8 cellular contexts compared by ENCODE assay signal in genomic region chr1:108559215-108560142, GRCh38. TPM values are rescaled to one million over a fixed set of nuclear protein-coding genes. Genes with fewer than 3 reads are reported as not detected.
DNase-seq lines count a peak whose midpoint lies in the region; ATAC-seq and TF ChIP-seq lines count a peak whose summit lies in the region.

TSS of gene EEIG2 (plus strand) at chr1:108560100. CDS start at chr1:108560429, 329 bp downstream.

- no peak for TF ChIP-seq CTCF in lower leg skin (IDR thresholded peaks at IDR 0.05)

- peak within 1 kb of the TSS; percentile 72 for H3K4me3 ChIP-seq in lower leg skin (ENCODE audit: low read depth, poor library complexity, severe bottlenecking)

- H3K4me3 Mint-ChIP-seq in activated CD4-positive, alpha-beta T cell treated with anti-CD3 and anti-CD28 coated beads, Interleukin-2, amount 10 ng/mL, durations not matched to agents 24 days and 14 days = peak within 1 kb of the TSS; percentile 93
- H3K4me3 Mint-ChIP-seq in dendritic cell treated with granulocyte-macrophage colony-stimulating factor and Interleukin-4, amounts not matched to agents 40 ng/mL and 50 ng/mL, for 4 days = peak within 1 kb of the TSS; percentile 97

- H3K9me3 Mint-ChIP-seq in activated CD4-positive, alpha-beta T cell treated with anti-CD3 and anti-CD28 coated beads, Interleukin-2, amount 10 ng/mL, durations not matched to agents 24 days and 14 days = no peaks in the 10 kb centered on the region
- H3K9me3 Mint-ChIP-seq in dendritic cell treated with granulocyte-macrophage colony-stimulating factor and Interleukin-4, amounts not matched to agents 40 ng/mL and 50 ng/mL, for 4 days = no peaks in the 10 kb centered on the region

- H3K36me3 Mint-ChIP-seq in activated CD4-positive, alpha-beta T cell treated with anti-CD3 and anti-CD28 coated beads, Interleukin-2, amount 10 ng/mL, durations not matched to agents 24 days and 14 days (ENCODE audit: low read depth) = no peaks in the 10 kb centered on the region
- peaks cover 13% of the 10 kb centered on the region for H3K36me3 Mint-ChIP-seq in dendritic cell treated with granulocyte-macrophage colony-stimulating factor and Interleukin-4, amounts not matched to agents 40 ng/mL and 50 ng/mL, for 4 days (ENCODE audit: low read depth)

- intact Hi-C loops in activated CD4-positive, alpha-beta T cell treated with anti-CD3 and anti-CD28 coated beads, Interleukin-2, amount 10 ng/mL, durations not matched to agents 24 days and 14 days (cut with micrococcal nuclease) = loop anchor here (2.0 to 10.0 kb wide), 4 partner anchors 55 to 595 kb away; partner anchors contain the start of genes PRPF38B, SLC25A24 and VAV3
- intact Hi-C loops in dendritic cell treated with granulocyte-macrophage colony-stimulating factor and Interleukin-4, amounts not matched to agents 40 ng/mL and 50 ng/mL, for 4 days (cut with micrococcal nuclease) = loop anchor here (1.0 to 5.0 kb wide), 2 partner anchors 8 to 133 kb away; partner anchors contain the start of gene PRPF38B
- intact Hi-C loops in lower leg skin (cut with DNase I; ENCODE audit: low total_unique reads) = no loop called here

- H3K27ac Mint-ChIP-seq in activated CD4-positive, alpha-beta T cell treated with anti-CD3 and anti-CD28 coated beads, Interleukin-2, amount 10 ng/mL, durations not matched to agents 24 days and 14 days = peak within 1 kb of the TSS; percentile 90
- H3K27ac Mint-ChIP-seq in dendritic cell treated with granulocyte-macrophage colony-stimulating factor and Interleukin-4, amounts not matched to agents 40 ng/mL and 50 ng/mL, for 4 days = peak within 1 kb of the TSS; percentile 95

- ATAC-seq in HG03432 (IDR thresholded peaks at IDR 0.05; ENCODE audit: unreplicated experiment) = peak; percentile 83

- peaks cover 8% of the 10 kb centered on the region for H3K27me3 Mint-ChIP-seq in activated CD4-positive, alpha-beta T cell treated with anti-CD3 and anti-CD28 coated beads, Interleukin-2, amount 10 ng/mL, durations not matched to agents 24 days and 14 days
- H3K27me3 Mint-ChIP-seq in dendritic cell treated with granulocyte-macrophage colony-stimulating factor and Interleukin-4, amounts not matched to agents 40 ng/mL and 50 ng/mL, for 4 days = no peaks in the 10 kb centered on the region

- TF ChIP-seq POLR2A in lower leg skin (IDR thresholded peaks at IDR 0.05) = no peak

- peaks cover 30% of the 10 kb centered on the region for H3K4me1 Mint-ChIP-seq in activated CD4-positive, alpha-beta T cell treated with anti-CD3 and anti-CD28 coated beads, Interleukin-2, amount 10 ng/mL, durations not matched to agents 24 days and 14 days
- peaks cover 45% of the 10 kb centered on the region for H3K4me1 Mint-ChIP-seq in dendritic cell treated with granulocyte-macrophage colony-stimulating factor and Interleukin-4, amounts not matched to agents 40 ng/mL and 50 ng/mL, for 4 days (ENCODE audit: low read depth)

- 12 to 21% methylated on average over 32 to 55 of the region's 55 CpGs for WGBS in lower leg skin, 2 donors

- DNase-seq in C1 segment of cervical spinal cord (lab: John Stamatoyannopoulos, UW) = peak in 13 of 14 donors; percentile 27 to 85 (median 62)
- peak; percentile 80 for DNase-seq in GM19238 (ENCODE audit: insufficient read length, low spot score)
- peak; percentile 75 for DNase-seq in NCI-H510A treated with DMSO at 0.1 percent for 48 hours (lab: John Stamatoyannopoulos, UW)
- DNase-seq in activated CD4-positive, alpha-beta T cell treated with anti-CD3 and anti-CD28 coated beads, Interleukin-2, amount 10 ng/mL, durations not matched to agents 24 days and 14 days = peak; percentile 97
- peak; percentile 71 to 96 for DNase-seq in lower leg skin (ENCODE audit: low spot score in 2 of 2)
- DNase-seq in stimulated activated CD4-positive, alpha-beta T cell treated with anti-CD3 and anti-CD28 coated beads, Interleukin-4, amount 100 ng/mL, for 24 hours = peak; percentile 87

RNA-seq across cellular contexts. Expression of gene EEIG2, which starts in this region (rescaled TPM):
- total RNA-seq in activated CD4-positive, alpha-beta T cell treated with anti-CD3 and anti-CD28 coated beads, Interleukin-2, amount 10 ng/mL, durations not matched to agents 24 days and 14 days = 13.4 and 14.0 TPM in 2 replicates
- total RNA-seq in lower leg skin = 1 to 10 TPM; 4.8 to 7.3 (median 5.5) TPM

Comparison
In these comparisons a context has a peak if more than half of its experiments do, and no peak if none do; other contexts are left out.
1. Peak in every context shown above with its lines: DNase-seq, ATAC-seq and H3K4me3 ChIP-seq.